3 cellular contexts compared by ENCODE assay signal in genomic region chr17:20151174-20151573, GRCh38.
TF ChIP-seq lines count a peak whose summit lies in the region.

No MANE protein-coding gene starts in this region.

TF ChIP-seq in HepG2, 621 proteins besides CTCF, POLR2A, EP300 and RAD21:
- TF ChIP-seq ATF2 (CRISPR knock-in tag; IDR thresholded peaks at IDR 0.05): no peak
- TF ChIP-seq MAFK (conservative IDR thresholded peaks at IDR 0.05 in 1 of 2, IDR thresholded peaks at IDR 0.05 in 1 of 2; ENCODE audit: low read length in 2 of 2): peak; percentile 90 to 96
- TF ChIP-seq MAFF (IDR thresholded peaks at IDR 0.05; ENCODE audit: low read depth, low read length): peak; percentile 96
TF ChIP-seq in HepG2: peak in this region for 2.

TF ChIP-seq in IMR-90, 13 proteins besides CTCF, POLR2A, EP300 and RAD21:
- TF ChIP-seq SMC3 (IDR thresholded peaks at IDR 0.05; ENCODE audit: low read depth, low read length): no peak
- TF ChIP-seq ELK1 (IDR thresholded peaks at IDR 0.05; ENCODE audit: borderline replicate concordance, low read depth, low read length): no peak
- TF ChIP-seq USF2 (IDR thresholded peaks at IDR 0.05; ENCODE audit: low read depth, low read length): no peak
- TF ChIP-seq CHD1 (IDR thresholded peaks at IDR 0.05; ENCODE audit: low read depth, low read length): no peak
- no peak for TF ChIP-seq RFX5 (IDR thresholded peaks at IDR 0.05; ENCODE audit: low read depth, low read length)
- no peak for TF ChIP-seq FOS (IDR thresholded peaks at IDR 0.05; ENCODE audit: low read depth, low read length)
- peak; percentile 92 for TF ChIP-seq MAFK (IDR thresholded peaks at IDR 0.05; ENCODE audit: low read depth, low read length)
- no peak for TF ChIP-seq CEBPB (IDR thresholded peaks at IDR 0.05; ENCODE audit: low read depth, low read length)

TF ChIP-seq in H1, 55 proteins besides CTCF, POLR2A, EP300 and RAD21:
- TF ChIP-seq TBP (IDR thresholded peaks at IDR 0.05; ENCODE audit: low read depth, low read length): no peak
- TF ChIP-seq CREB1 (IDR thresholded peaks at IDR 0.05): no peak
- TF ChIP-seq POU5F1 (IDR thresholded peaks at IDR 0.05; ENCODE audit: low read depth, low read length): no peak
- TF ChIP-seq BACH1 (IDR thresholded peaks at IDR 0.05; ENCODE audit: low read length): no peak
- no peak for TF ChIP-seq EZH2 (IDR thresholded peaks at IDR 0.05; ENCODE audit: low read depth, low read length, severe bottlenecking)
- TF ChIP-seq MAFK (IDR thresholded peaks at IDR 0.05; ENCODE audit: low read depth, low read length): 0 out of 2 replicates have a peak, but pooled peaks have one; percentile 18
- no peak for TF ChIP-seq TAF7 (optimal IDR thresholded peaks at IDR 0.05; ENCODE audit: borderline replicate concordance, low read depth, low read length)
- no peak for TF ChIP-seq YY1 (IDR thresholded peaks at IDR 0.05; ENCODE audit: low read depth, low read length)
